Comparison of ENCODE assay signal across 8 cellular contexts in genomic region chr19:7916908-7917291, GRCh38. TPM values are rescaled to one million over a fixed set of nuclear protein-coding genes. Genes with fewer than 3 reads are reported as not detected.
DNase-seq lines count a peak whose midpoint lies in the region; TF ChIP-seq lines count a peak whose summit lies in the region.

No MANE protein-coding gene starts in this region.

- peak overlapping the region; percentile 6 to 94 (median 64) for H3K4me3 ChIP-seq in Peyer's patch
- peak overlapping the region in 2 of 4 experiments; percentile 34 to 41 for H3K4me3 ChIP-seq in fibroblast of lung (replicated peaks in 1 of 4; ENCODE audit: control extremely low read depth in 1 of 4, insufficient read depth in 1 of 4, low read depth in 3 of 4, low read length in 4 of 4)
- peak overlapping the region; percentile 64 for H3K4me3 ChIP-seq in skeletal muscle satellite cell (ENCODE audit: low read length)

- H3K79me2 ChIP-seq in fibroblast of lung (ENCODE audit: control insufficient read depth, insufficient read depth, low read length): peaks cover 3% of the 10 kb centered on the region

- H3K36me3 ChIP-seq in Peyer's patch (peaks cover 0 to 16% (median 0%) of the 10 kb centered on the region in 3 donors), fibroblast of lung (ENCODE audit: control insufficient read depth, insufficient read depth, low read length) (peaks cover 6% of the 10 kb centered on the region), skeletal muscle satellite cell (ENCODE audit: insufficient read depth, low read length) (peaks cover 6% of the 10 kb centered on the region)

- peak overlapping the region; percentile 80 for H3K4me2 ChIP-seq in fibroblast of lung (ENCODE audit: extremely low read depth, insufficient read depth, low read length)
- H3K4me2 ChIP-seq in skeletal muscle satellite cell (ENCODE audit: low read length): peak overlapping the region; percentile 80

- TF ChIP-seq POLR2A in Peyer's patch (IDR thresholded peaks at IDR 0.05): no peak

- H3K9me3 ChIP-seq in Peyer's patch (no peaks in the 10 kb centered on the region), fibroblast of lung (ENCODE audit: control insufficient read depth, insufficient read depth, low read depth, low read length) (no peaks in the 10 kb centered on the region), skeletal muscle satellite cell (replicated peaks; ENCODE audit: low read length) (no peaks in the 10 kb centered on the region)

- no peak overlapping the region for H2AFZ ChIP-seq in fibroblast of lung (ENCODE audit: low read length)

- DNase-seq in NCI-H1417 (lab: John Stamatoyannopoulos, UW) (peak in 2 of 3 experiments; percentile 41 to 50), NCI-H1417 treated with DMSO at 0.1 percent for 48 hours (lab: John Stamatoyannopoulos, UW) (no peak), Peyer's patch (no peak), fibroblast of lung (ENCODE audit: low read depth in 2 of 2) (no peak), inferior parietal cortex (ENCODE audit: extremely low spot score) (no peak), NCI-H1930 (lab: John Stamatoyannopoulos, UW) (no peak)
- no peak for DNase-seq in stimulated activated CD8-positive, alpha-beta memory T cell treated with anti-CD3 and anti-CD28 coated beads, Interleukin-4, amount 100 ng/mL, for 48 hours

- H3K9ac ChIP-seq in fibroblast of lung (ENCODE audit: insufficient read depth, low read length) (no peak overlapping the region), skeletal muscle satellite cell (ENCODE audit: low read depth, low read length) (peak overlapping the region; percentile 14)

- no peaks in the 10 kb centered on the region for H4K20me1 ChIP-seq in fibroblast of lung (ENCODE audit: control insufficient read depth, extremely low read depth, insufficient read depth, low read length)

- H3K4me1 ChIP-seq in Peyer's patch (peaks cover 2 to 41% (median 29%) of the 10 kb centered on the region in 4 donors), fibroblast of lung (ENCODE audit: control insufficient read depth, extremely low read depth, insufficient read depth, low read length) (peaks cover 20% of the 10 kb centered on the region), skeletal muscle satellite cell (ENCODE audit: control insufficient read depth, insufficient read depth, low read length) (peaks cover 42% of the 10 kb centered on the region)

- H3K27ac ChIP-seq in Peyer's patch (peak overlapping the region in 1 of 4 donors; percentile 25), fibroblast of lung (ENCODE audit: insufficient read depth, low read length) (no peak overlapping the region)

- TF ChIP-seq CTCF in Peyer's patch (IDR thresholded peaks at IDR 0.05): no peak
- TF ChIP-seq CTCF in fibroblast of lung (conservative IDR thresholded peaks at IDR 0.05 in 1 of 2, IDR thresholded peaks at IDR 0.05 in 1 of 2; ENCODE audit: low read depth in 1 of 2, low read length in 2 of 2): no peak

- peaks cover 0 to 38% of the 10 kb centered on the region in 2 donors for H3K27me3 ChIP-seq in Peyer's patch
- peaks cover 8% of the 10 kb centered on the region for H3K27me3 ChIP-seq in fibroblast of lung (ENCODE audit: control insufficient read depth, insufficient read depth, low read length)
- peaks cover 17% of the 10 kb centered on the region for H3K27me3 ChIP-seq in skeletal muscle satellite cell (ENCODE audit: control insufficient read depth, insufficient read depth, low read length)

RNA-seq across cellular contexts. Expression of gene TGFBR3L, which starts 2.3 kb away (rescaled TPM):
- not detected for total RNA-seq in Peyer's patch
- total RNA-seq in fibroblast of lung: 1.0 and 1.3 TPM in 2 replicates
- polyA plus RNA-seq in fibroblast of lung: 0.35 TPM in 1 of 2 replicates, not detected in the other
- 2.0 and 5.7 TPM in 2 replicates for polyA plus RNA-seq in fibroblast of lung (2012)
- polyA minus RNA-seq in fibroblast of lung (ENCODE audit: low replicate concordance): not detected in 2 replicates
- total RNA-seq in skeletal muscle satellite cell (2012; rRNA removed): 0.25 TPM in 1 of 2 replicates, not detected in the other

RNA-seq across cellular contexts. Expression of gene SNAPC2, which starts 3.2 kb away (rescaled TPM):
- total RNA-seq in Peyer's patch (10 to 100 TPM in 2 of 4 donors, 1 to 10 TPM in 2; 7.4 to 12.9 (median 9.4) TPM), fibroblast of lung (11.4 and 12.8 TPM in 2 replicates)
- polyA plus RNA-seq in fibroblast of lung: 13.4 and 15.6 TPM in 2 replicates
- 25.5 and 41.2 TPM in 2 replicates for polyA plus RNA-seq in fibroblast of lung (2012)
- 27.1 and 28.7 TPM in 2 replicates for polyA minus RNA-seq in fibroblast of lung (ENCODE audit: low replicate concordance)
- total RNA-seq in skeletal muscle satellite cell (2012; rRNA removed): 39.8 and 44.8 TPM in 2 replicates

RNA-seq across cellular contexts. Expression of gene CTXN1, which starts 9.0 kb away (rescaled TPM):
- 1 to 10 TPM in 3 of 4 donors, not detected in 1; 1.6 to 2.5 (median 2.4) TPM for total RNA-seq in Peyer's patch
- 0.66 and 0.77 TPM in 2 replicates for total RNA-seq in fibroblast of lung
- polyA plus RNA-seq in fibroblast of lung: 0.85 and 1.1 TPM in 2 replicates
- 4.9 and 9.1 TPM in 2 replicates for polyA plus RNA-seq in fibroblast of lung (2012)
- 0.93 and 1.6 TPM in 2 replicates for polyA minus RNA-seq in fibroblast of lung (ENCODE audit: low replicate concordance)
- 0.66 and 0.76 TPM in 2 replicates for total RNA-seq in skeletal muscle satellite cell (2012; rRNA removed)

RNA-seq across cellular contexts. Expression of gene MAP2K7, which starts 13.2 kb away (rescaled TPM):
- 10 to 100 TPM; 16.6 to 39.3 (median 35.0) TPM for total RNA-seq in Peyer's patch
- total RNA-seq in fibroblast of lung: 8.7 and 10.4 TPM in 2 replicates
- polyA plus RNA-seq in fibroblast of lung: 7.8 and 8.5 TPM in 2 replicates
- polyA plus RNA-seq in fibroblast of lung (2012): 15.5 and 15.8 TPM in 2 replicates
- 8.6 and 19.5 TPM in 2 replicates for polyA minus RNA-seq in fibroblast of lung (ENCODE audit: low replicate concordance)
- total RNA-seq in skeletal muscle satellite cell (2012; rRNA removed): 5.6 and 10.7 TPM in 2 replicates

RNA-seq across cellular contexts. Expression of gene TIMM44, which starts 26.6 kb away (rescaled TPM):
- total RNA-seq in Peyer's patch (100 to 1,000 TPM in 1 of 4 donors, 10 to 100 TPM in 3; 55.5 to 211 (median 80.7) TPM), fibroblast of lung (53.9 and 56.1 TPM in 2 replicates)
- polyA plus RNA-seq in fibroblast of lung: 29.5 and 32.3 TPM in 2 replicates
- polyA plus RNA-seq in fibroblast of lung (2012): 36.8 and 41.2 TPM in 2 replicates
- polyA minus RNA-seq in fibroblast of lung (ENCODE audit: low replicate concordance): 9.6 and 21.4 TPM in 2 replicates
- 46.5 and 66.9 TPM in 2 replicates for total RNA-seq in skeletal muscle satellite cell (2012; rRNA removed)

Comparison
In these comparisons a context has a peak if more than half of its experiments do, and no peak if none do; other contexts are left out.
1. DNase-seq: peak in NCI-H1417 (2 of 3); none in NCI-H1417 treated with DMSO at 0.1 percent for 48 hours (single experiment), Peyer's patch (0 of 3), fibroblast of lung (0 of 2), inferior parietal cortex (single experiment), NCI-H1930 (0 of 2) and stimulated activated CD8-positive, alpha-beta memory T cell treated with anti-CD3 and anti-CD28 coated beads, Interleukin-4, amount 100 ng/mL, for 48 hours (single experiment).